20 cellular contexts compared by ENCODE assay signal in genomic region chr10:93493162-93493561, GRCh38.
"Had no signal": no experiment of that assay in that cellular context is flagged by ENCODE, and none has a peak within 500 bp of the region (broad histone marks: within the 10 kb centered on the region; RNA-seq: fewer than 3 reads in every experiment).

No MANE protein-coding gene starts in this region.

- H3K27ac Mint-ChIP-seq: activated CD8-positive, alpha-beta T cell treated with anti-CD3 and anti-CD28 coated beads for 36 hours; activated naive CD8-positive, alpha-beta T cell treated with anti-CD3 and anti-CD28 coated beads for 36 hours; brain; stimulated activated memory B cell treated with anti-CD40 and anti-IgM and Interleukin-4, amounts not matched to agents 10 μg/mL and 1 μg/mL and 100 μg/mL, for 72 hours; T-helper 17 cell had no signal

- H3K4me1 ChIP-seq: foreskin keratinocyte had no signal

- DNase-seq: activated CD4-positive, alpha-beta T cell treated with anti-CD3 and anti-CD28 coated beads for 48 hours; activated CD8-positive, alpha-beta T cell treated with anti-CD3 and anti-CD28 coated beads for 36 hours; activated effector memory CD4-positive, alpha-beta T cell treated with anti-CD3 and anti-CD28 coated beads, Interleukin-2, amount 50 U/mL, for 16 hours; activated naive CD8-positive, alpha-beta T cell treated with anti-CD3 and anti-CD28 coated beads for 36 hours; activated T-cell treated with anti-CD3 and anti-CD28 coated beads, Interleukin-2, amount 50 U/mL, for 48 hours; amygdala; effector CD8-positive, alpha-beta T cell; foreskin keratinocyte; head of caudate nucleus; left colon; midbrain; stimulated activated CD4-positive, alpha-beta T cell treated with anti-CD3 and anti-CD28 coated beads, Interleukin-2, amount 100 ng/mL, for 48 hours; T-helper 17 cell; thyroid gland had no signal

- H3K36me3 Mint-ChIP-seq: brain; stimulated activated memory B cell treated with anti-CD40 and anti-IgM and Interleukin-4, amounts not matched to agents 10 μg/mL and 1 μg/mL and 100 μg/mL, for 72 hours had no signal

- H3K27ac ChIP-seq: foreskin keratinocyte, neutrophil, parathyroid adenoma, thyroid gland had no signal

- H3K4me3 Mint-ChIP-seq: activated CD8-positive, alpha-beta T cell treated with anti-CD3 and anti-CD28 coated beads for 36 hours; activated naive CD8-positive, alpha-beta T cell treated with anti-CD3 and anti-CD28 coated beads for 36 hours; central memory CD8-positive, alpha-beta T cell; stimulated activated memory B cell treated with anti-CD40 and anti-IgM and Interleukin-4, amounts not matched to agents 10 μg/mL and 1 μg/mL and 100 μg/mL, for 72 hours; T-helper 17 cell had no signal

- H3K9ac ChIP-seq: parathyroid adenoma had no signal

- H3K9me3 ChIP-seq: neutrophil, thyroid gland had no signal

- H3K9me3 Mint-ChIP-seq: activated CD8-positive, alpha-beta T cell treated with anti-CD3 and anti-CD28 coated beads for 36 hours; activated naive CD8-positive, alpha-beta T cell treated with anti-CD3 and anti-CD28 coated beads for 36 hours; brain; central memory CD8-positive, alpha-beta T cell; stimulated activated memory B cell treated with anti-CD40 and anti-IgM and Interleukin-4, amounts not matched to agents 10 μg/mL and 1 μg/mL and 100 μg/mL, for 72 hours had no signal

- H3K79me2 ChIP-seq: parathyroid adenoma had no signal

- ATAC-seq: activated CD8-positive, alpha-beta T cell treated with anti-CD3 and anti-CD28 coated beads for 36 hours; foreskin keratinocyte; left colon; stimulated activated memory B cell treated with anti-CD40 and anti-IgM and Interleukin-4, amounts not matched to agents 10 μg/mL and 1 μg/mL and 100 μg/mL, for 72 hours; T-helper 17 cell had no signal

- H3K27me3 ChIP-seq: foreskin keratinocyte, thyroid gland had no signal

- H3K4me3 ChIP-seq: lung, thyroid gland had no signal

- H3K36me3 ChIP-seq: neutrophil, thyroid gland had no signal
